ENCODE assay signal across 9 cellular contexts in the genomic region with DNA sequence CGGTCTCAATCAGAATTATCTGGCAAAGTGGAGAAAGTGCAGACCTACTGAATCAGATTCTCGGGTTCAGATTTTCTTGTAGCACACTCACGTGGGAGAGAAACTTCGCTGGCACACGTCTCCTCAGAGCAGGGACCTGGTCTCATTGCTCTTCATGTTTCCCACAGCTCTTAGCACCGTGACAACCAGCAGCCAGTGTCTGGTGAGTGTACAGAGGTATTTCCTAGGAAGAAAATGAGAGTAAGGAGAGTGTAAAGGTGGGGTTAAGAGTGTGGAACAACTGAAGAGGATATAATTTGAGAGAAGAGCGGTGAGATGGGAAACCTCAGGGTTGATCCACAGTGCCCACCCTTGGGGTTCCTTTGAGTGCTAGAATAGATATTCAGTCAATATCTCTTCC.
A peak's percentile ranks its signal among the peaks of the same experiment; 100 is the strongest.
DNase-seq lines count a peak whose midpoint lies in the region; ATAC-seq and TF ChIP-seq lines count a peak whose summit lies in the region.
"Had no signal": no experiment of that assay in that cellular context is flagged by ENCODE, and none has a peak within 500 bp of the region (broad histone marks: within the 10 kb centered on the region; RNA-seq: fewer than 3 reads in every experiment).

No MANE protein-coding gene starts in this region.

- H3K27me3 Mint-ChIP-seq in activated naive CD8-positive, alpha-beta T cell, result no peaks in the 10 kb centered on the region
- H3K27me3 Mint-ChIP-seq in activated naive CD8-positive, alpha-beta T cell treated with anti-CD3 and anti-CD28 coated beads for 36 hours, result no peaks in the 10 kb centered on the region

- ATAC-seq in upper lobe of left lung (ENCODE audit: low FRiP score in 2 of 2) (peak in 1 of 2 donors; percentile 21), GM18909 (IDR thresholded peaks at IDR 0.05; ENCODE audit: poor library complexity, unreplicated experiment) (no peak)

- WGBS in upper lobe of left lung, 2 donors, result 68 to 76% methylated on average over 7 of the region's 7 CpGs

- peaks cover 5 to 29% of the 10 kb centered on the region in 2 donors for H3K4me1 ChIP-seq in muscle layer of duodenum (ENCODE audit: control insufficient read depth in 1 of 2, insufficient read depth in 2 of 2, low read length in 2 of 2)
- peaks cover 0 to 13% (median 7%) of the 10 kb centered on the region in 4 donors for H3K4me1 ChIP-seq in upper lobe of left lung
- H3K4me1 ChIP-seq in HAP-1, result no peaks in the 10 kb centered on the region

- H3K27me3 ChIP-seq in brain microvascular endothelial cell (replicated peaks), result no peaks in the 10 kb centered on the region
- no peaks in the 10 kb centered on the region for H3K27me3 ChIP-seq in muscle layer of duodenum (ENCODE audit: low read depth, low read length)
- H3K27me3 ChIP-seq in upper lobe of left lung, result no peaks in the 10 kb centered on the region
- peaks cover 8% of the 10 kb centered on the region; the same call in 1 of the 2 replicates for H3K27me3 ChIP-seq in HAP-1 (ENCODE audit: low read depth)
- H3K27me3 ChIP-seq: tibial nerve had no signal

- H3K4me1 Mint-ChIP-seq in activated naive CD8-positive, alpha-beta T cell (ENCODE audit: low read depth), result peaks cover 64% of the 10 kb centered on the region
- peaks cover 79% of the 10 kb centered on the region for H3K4me1 Mint-ChIP-seq in activated naive CD8-positive, alpha-beta T cell treated with anti-CD3 and anti-CD28 coated beads for 36 hours

- DNase-seq in activated naive CD8-positive, alpha-beta T cell treated with anti-CD3 and anti-CD28 coated beads for 36 hours, result no peak
- DNase-seq in brain microvascular endothelial cell (peak; percentile 72), upper lobe of left lung (no peak), HAP-1 (ENCODE audit: low spot score in 2 of 2) (no peak)
- DNase-seq in activated CD4-positive, CD25-positive, alpha-beta regulatory T cell (lab: John Stamatoyannopoulos, UW), result no peak

- H3K4me3 Mint-ChIP-seq in activated naive CD8-positive, alpha-beta T cell, result no peak overlapping the region
- H3K4me3 Mint-ChIP-seq in activated naive CD8-positive, alpha-beta T cell treated with anti-CD3 and anti-CD28 coated beads for 36 hours, result no peak overlapping the region

- H3K9me3 Mint-ChIP-seq in activated naive CD8-positive, alpha-beta T cell (ENCODE audit: low read depth), result no peaks in the 10 kb centered on the region
- H3K9me3 Mint-ChIP-seq in activated naive CD8-positive, alpha-beta T cell treated with anti-CD3 and anti-CD28 coated beads for 36 hours, result no peaks in the 10 kb centered on the region

- H3K27ac Mint-ChIP-seq in activated naive CD8-positive, alpha-beta T cell, result peak overlapping the region; percentile 64
- no peak overlapping the region for H3K27ac Mint-ChIP-seq in activated naive CD8-positive, alpha-beta T cell treated with anti-CD3 and anti-CD28 coated beads for 36 hours

- no peak overlapping the region for H3K4me3 ChIP-seq in brain microvascular endothelial cell (ENCODE audit: low read depth, low read length)
- H3K4me3 ChIP-seq in muscle layer of duodenum (ENCODE audit: low read depth in 1 of 2, low read length in 2 of 2), result peak overlapping the region in 1 of 2 donors; percentile 31
- peak overlapping the region in 3 of 4 donors; percentile 9 to 28 (median 20) for H3K4me3 ChIP-seq in upper lobe of left lung
- H3K4me3 ChIP-seq in HAP-1, result no peak overlapping the region

- TF ChIP-seq EP300 in upper lobe of left lung (IDR thresholded peaks at IDR 0.05), result no peak

- no peak for TF ChIP-seq POLR2A in upper lobe of left lung (IDR thresholded peaks at IDR 0.05)

- in situ Hi-C loops in brain microvascular endothelial cell (cut with HindIII; ENCODE audit: low pct_ligation_motif_present, low sequenced_read_pairs) (loop anchor here (25.0 kb wide), 1 partner anchor 120 kb away; the partner anchor contains the start of gene NEMF), HAP-1 (cut with MboI; ENCODE audit: low sequenced_read_pairs) (no loop called here)

- no peaks in the 10 kb centered on the region for H3K9me3 ChIP-seq in muscle layer of duodenum (ENCODE audit: control insufficient read depth in 1 of 2, low read length in 2 of 2)
- no peaks in the 10 kb centered on the region for H3K9me3 ChIP-seq in upper lobe of left lung
- H3K9me3 ChIP-seq in HAP-1, result no peaks in the 10 kb centered on the region
- H3K9me3 ChIP-seq: tibial nerve had no signal

- no peak for TF ChIP-seq CTCF in brain microvascular endothelial cell (IDR thresholded peaks at IDR 0.05; ENCODE audit: low read depth, low read length, missing control alignments)
- no peak for TF ChIP-seq CTCF in upper lobe of left lung (IDR thresholded peaks at IDR 0.05)

- H3K36me3 Mint-ChIP-seq in activated naive CD8-positive, alpha-beta T cell, result no peaks in the 10 kb centered on the region
- H3K36me3 Mint-ChIP-seq in activated naive CD8-positive, alpha-beta T cell treated with anti-CD3 and anti-CD28 coated beads for 36 hours, result peaks cover 7% of the 10 kb centered on the region

- H3K36me3 ChIP-seq in brain microvascular endothelial cell (replicated peaks), result no peaks in the 10 kb centered on the region
- no peaks in the 10 kb centered on the region for H3K36me3 ChIP-seq in muscle layer of duodenum (ENCODE audit: control insufficient read depth in 1 of 2, insufficient read depth in 2 of 2, low read length in 2 of 2)
- no peaks in the 10 kb centered on the region for H3K36me3 ChIP-seq in upper lobe of left lung
- H3K36me3 ChIP-seq in HAP-1 (replicated peaks), result no peaks in the 10 kb centered on the region
- H3K36me3 ChIP-seq: tibial nerve had no signal

- H3K27ac ChIP-seq in brain microvascular endothelial cell (peak overlapping the region; percentile 91), muscle layer of duodenum (ENCODE audit: low read length) (peak overlapping the region; percentile 54), upper lobe of left lung (peak overlapping the region in 3 of 4 donors; percentile 20 to 54 (median 40))

Comparison
In these comparisons a context has a peak if more than half of its experiments do, and no peak if none do; other contexts are left out.
1. H3K27ac ChIP-seq: peak in every context shown above with its lines; median percentile 91 in brain microvascular endothelial cell; 54 in muscle layer of duodenum; 40 in upper lobe of left lung.
2. H3K4me3 ChIP-seq: peak in upper lobe of left lung (3 of 4); none in brain microvascular endothelial cell (single experiment) and HAP-1 (single experiment).